Comparison of ENCODE assay signal across 14 cellular contexts in genomic region chr1:79726911-79727310, GRCh38.
"Had no signal": no experiment of that assay in that cellular context is flagged by ENCODE, and none has a peak within 500 bp of the region (broad histone marks: within the 10 kb centered on the region; RNA-seq: fewer than 3 reads in every experiment).

No MANE protein-coding gene starts in this region.

- DNase-seq: activated CD4-positive, alpha-beta T cell treated with anti-CD3 and anti-CD28 coated beads for 1 hour; activated T-cell treated with anti-CD3 and anti-CD28 coated beads, Interleukin-2, amount 50 U/mL, for 24 hours; cerebellar nuclear complex; effector memory CD4-positive, alpha-beta T cell; heart left ventricle; left lung; naive thymus-derived CD8-positive, alpha-beta T cell; retina; spleen; stimulated activated CD4-positive, alpha-beta T cell treated with anti-CD3 and anti-CD28 coated beads, Interleukin-4, amount 100 ng/mL, for 1 hour; stimulated activated naive CD4-positive, alpha-beta T cell; T-helper 1 cell; upper lobe of right lung; WERI-Rb-1 had no signal

- H3K27ac ChIP-seq: heart left ventricle, left lung, spleen, upper lobe of right lung, WERI-Rb-1 had no signal

- H3K4me1 ChIP-seq: heart left ventricle, left lung, spleen, upper lobe of right lung had no signal

- H3K4me3 ChIP-seq: heart left ventricle, left lung, spleen, upper lobe of right lung had no signal

- H3K9me3 ChIP-seq: upper lobe of right lung had no signal

- H3K27me3 ChIP-seq: heart left ventricle, left lung, spleen, upper lobe of right lung had no signal

- H3K36me3 ChIP-seq: heart left ventricle, left lung, spleen, upper lobe of right lung, WERI-Rb-1 had no signal
